13 cellular contexts compared by ENCODE assay signal in genomic region chr10:124296121-124296812, GRCh38.
DNase-seq lines count a peak whose midpoint lies in the region; ATAC-seq and FAIRE-seq lines count a peak whose summit lies in the region.
"Had no signal": no experiment of that assay in that cellular context is flagged by ENCODE, and none has a peak within 500 bp of the region (broad histone marks: within the 10 kb centered on the region; RNA-seq: fewer than 3 reads in every experiment).

No MANE protein-coding gene starts in this region.

- POLR2A ChIA-PET in activated CD4-positive, alpha-beta T cell treated with anti-CD3 and anti-CD28 coated beads for 36 hours (lab: Charles Lee): no interaction called here

- no peak for ATAC-seq in stimulated activated naive B cell treated with anti-CD40 and anti-IgM and Interleukin-4, amounts not matched to agents 10 μg/mL and 1 μg/mL and 100 μg/mL, for 72 hours (replicated peaks)
- no peak for ATAC-seq in activated CD4-positive, alpha-beta T cell treated with anti-CD3 and anti-CD28 coated beads for 36 hours
- ATAC-seq: pancreas had no signal

- FAIRE-seq in RCC 7860 (lab: Jason Lieb, UNC): no peak
- FAIRE-seq: pancreas had no signal

- no peak overlapping the region for H3K4me3 Mint-ChIP-seq in stimulated activated naive B cell treated with anti-CD40 and anti-IgM and Interleukin-4, amounts not matched to agents 10 μg/mL and 1 μg/mL and 100 μg/mL, for 72 hours
- no peak overlapping the region for H3K4me3 Mint-ChIP-seq in activated CD4-positive, alpha-beta T cell treated with anti-CD3 and anti-CD28 coated beads for 36 hours

- peaks cover 0 to 3% of the 10 kb centered on the region in 2 donors for H3K4me1 Mint-ChIP-seq in stimulated activated naive B cell treated with anti-CD40 and anti-IgM and Interleukin-4, amounts not matched to agents 10 μg/mL and 1 μg/mL and 100 μg/mL, for 72 hours
- H3K4me1 Mint-ChIP-seq in activated CD4-positive, alpha-beta T cell treated with anti-CD3 and anti-CD28 coated beads for 36 hours: no peaks in the 10 kb centered on the region

- H3K27me3 Mint-ChIP-seq in stimulated activated naive B cell treated with anti-CD40 and anti-IgM and Interleukin-4, amounts not matched to agents 10 μg/mL and 1 μg/mL and 100 μg/mL, for 72 hours: peaks cover 0 to 5% of the 10 kb centered on the region in 2 donors
- no peaks in the 10 kb centered on the region for H3K27me3 Mint-ChIP-seq in activated CD4-positive, alpha-beta T cell treated with anti-CD3 and anti-CD28 coated beads for 36 hours

- H3K27ac Mint-ChIP-seq in stimulated activated naive B cell treated with anti-CD40 and anti-IgM and Interleukin-4, amounts not matched to agents 10 μg/mL and 1 μg/mL and 100 μg/mL, for 72 hours: no peak overlapping the region
- H3K27ac Mint-ChIP-seq in activated CD4-positive, alpha-beta T cell treated with anti-CD3 and anti-CD28 coated beads for 36 hours: no peak overlapping the region

- peaks cover 12 to 14% of the 10 kb centered on the region in 2 donors for H3K9me3 Mint-ChIP-seq in stimulated activated naive B cell treated with anti-CD40 and anti-IgM and Interleukin-4, amounts not matched to agents 10 μg/mL and 1 μg/mL and 100 μg/mL, for 72 hours
- H3K9me3 Mint-ChIP-seq in activated CD4-positive, alpha-beta T cell treated with anti-CD3 and anti-CD28 coated beads for 36 hours (ENCODE audit: low read depth): peaks cover 9% of the 10 kb centered on the region

- DNase-seq in activated effector memory CD4-positive, alpha-beta T cell treated with anti-CD3 and anti-CD28 coated beads, Interleukin-2, amount 50 U/mL, for 16 hours: peak; percentile 57
- no peak for DNase-seq in activated effector memory CD4-positive, alpha-beta T cell treated with Interleukin-2 at 50 U/mL for 16 hours
- DNase-seq in NCI-H2029 treated with DMSO at 0.1 percent for 48 hours (lab: John Stamatoyannopoulos, UW) (peak; percentile 1), cerebellar cortex (ENCODE audit: low spot score) (peak; percentile 61), posterior vena cava (ENCODE audit: low spot score) (peak; percentile 60), RCC 7860 (ENCODE audit: low spot score) (no peak)
- DNase-seq in stimulated activated naive B cell treated with anti-CD40 and anti-IgM and Interleukin-4, amounts not matched to agents 10 μg/mL and 1 μg/mL and 100 μg/mL, for 72 hours: no peak
- DNase-seq in activated CD4-positive, alpha-beta T cell treated with anti-CD3 and anti-CD28 coated beads for 36 hours: no peak
- DNase-seq: activated naive CD4-positive, alpha-beta T cell treated with Interleukin-2 at 50 U/mL for 16 hours; effector CD4-positive, alpha-beta T cell; pancreas; thyroid gland; WERI-Rb-1 had no signal

- CTCF ChIA-PET in activated CD4-positive, alpha-beta T cell treated with anti-CD3 and anti-CD28 coated beads for 36 hours (lab: Charles Lee): interaction anchor here (0.6 to 1.9 kb wide), 2 partner anchors 88 to 93 kb away, joined by 3 to 7 read pairs; no protein-coding TSS in a partner anchor

- intact Hi-C loops in posterior vena cava (cut with DNase I): no loop called here
- intact Hi-C loops in activated CD4-positive, alpha-beta T cell treated with anti-CD3 and anti-CD28 coated beads for 36 hours (cut with DNase I, micrococcal nuclease): no loop called here

- H3K36me3 Mint-ChIP-seq in stimulated activated naive B cell treated with anti-CD40 and anti-IgM and Interleukin-4, amounts not matched to agents 10 μg/mL and 1 μg/mL and 100 μg/mL, for 72 hours: peaks cover 4 to 11% of the 10 kb centered on the region in 2 donors
- H3K36me3 Mint-ChIP-seq in activated CD4-positive, alpha-beta T cell treated with anti-CD3 and anti-CD28 coated beads for 36 hours (ENCODE audit: low read depth): no peaks in the 10 kb centered on the region

Comparison
In these comparisons a context has a peak if more than half of its experiments do, and no peak if none do; other contexts are left out.
1. DNase-seq: peak in activated effector memory CD4-positive, alpha-beta T cell treated with anti-CD3 and anti-CD28 coated beads, Interleukin-2, amount 50 U/mL, for 16 hours (single experiment), NCI-H2029 treated with DMSO at 0.1 percent for 48 hours (single experiment), cerebellar cortex (single experiment) and posterior vena cava (single experiment); none in activated effector memory CD4-positive, alpha-beta T cell treated with Interleukin-2 at 50 U/mL for 16 hours (single experiment), stimulated activated naive B cell treated with anti-CD40 and anti-IgM and Interleukin-4, amounts not matched to agents 10 μg/mL and 1 μg/mL and 100 μg/mL, for 72 hours (single experiment), activated CD4-positive, alpha-beta T cell treated with anti-CD3 and anti-CD28 coated beads for 36 hours (single experiment) and RCC 7860 (single experiment).